16 cellular contexts compared by ENCODE assay signal in genomic region chr14:102813691-102814090, GRCh38.
"Had no signal": no experiment of that assay in that cellular context is flagged by ENCODE, and none has a peak within 500 bp of the region (broad histone marks: within the 10 kb centered on the region; RNA-seq: fewer than 3 reads in every experiment).

No MANE protein-coding gene starts in this region.

- DNase-seq: activated CD4-positive, alpha-beta T cell treated with anti-CD3 and anti-CD28 coated beads, Interleukin-2, amount 50 U/mL, for 4 hours; activated naive CD4-positive, alpha-beta T cell treated with Interleukin-2 at 50 U/mL for 16 hours; amygdala; effector memory CD8-positive, alpha-beta T cell; immature natural killer cell; kidney glomerular epithelial cell; left ventricle myocardium superior; SK-N-SH; stimulated activated CD4-positive, alpha-beta T cell treated with anti-CD3 and anti-CD28 coated beads, Interleukin-12 subunit alpha, Interleukin-12 subunit beta, amount 100 ng/mL, for 4 hours; stimulated activated CD4-positive, alpha-beta T cell treated with anti-CD3 and anti-CD28 coated beads, Interleukin-1b, Interleukin-23, amount 100 ng/mL, for 48 hours; stimulated activated CD8-positive, alpha-beta memory T cell treated with anti-CD3 and anti-CD28 coated beads, Interleukin-4, amount 100 ng/mL, for 48 hours; stomach; T1000; trophoblast cell had no signal

- H3K27ac ChIP-seq: stomach, vagina had no signal

- H3K36me3 ChIP-seq: stomach, vagina had no signal

- H3K9me3 ChIP-seq: SK-N-SH, stomach, vagina had no signal

- H3K27me3 ChIP-seq: stomach, vagina had no signal

- H3K4me1 ChIP-seq: vagina had no signal

- H3K27me3 Mint-ChIP-seq: effector memory CD8-positive, alpha-beta T cell had no signal

- H3K9me3 Mint-ChIP-seq: effector memory CD8-positive, alpha-beta T cell; immature natural killer cell had no signal

- H3K4me2 ChIP-seq: SK-N-SH had no signal

- H3K4me3 ChIP-seq: stomach, vagina had no signal

- H3K9ac ChIP-seq: SK-N-SH had no signal

- H3K4me3 Mint-ChIP-seq: effector memory CD8-positive, alpha-beta T cell; immature natural killer cell; neural crest cell had no signal

- H3K27ac Mint-ChIP-seq: immature natural killer cell had no signal

- ATAC-seq: effector memory CD8-positive, alpha-beta T cell; left ventricle myocardium superior had no signal
